Comparison of ENCODE assay signal across 8 cellular contexts in the genomic region with DNA sequence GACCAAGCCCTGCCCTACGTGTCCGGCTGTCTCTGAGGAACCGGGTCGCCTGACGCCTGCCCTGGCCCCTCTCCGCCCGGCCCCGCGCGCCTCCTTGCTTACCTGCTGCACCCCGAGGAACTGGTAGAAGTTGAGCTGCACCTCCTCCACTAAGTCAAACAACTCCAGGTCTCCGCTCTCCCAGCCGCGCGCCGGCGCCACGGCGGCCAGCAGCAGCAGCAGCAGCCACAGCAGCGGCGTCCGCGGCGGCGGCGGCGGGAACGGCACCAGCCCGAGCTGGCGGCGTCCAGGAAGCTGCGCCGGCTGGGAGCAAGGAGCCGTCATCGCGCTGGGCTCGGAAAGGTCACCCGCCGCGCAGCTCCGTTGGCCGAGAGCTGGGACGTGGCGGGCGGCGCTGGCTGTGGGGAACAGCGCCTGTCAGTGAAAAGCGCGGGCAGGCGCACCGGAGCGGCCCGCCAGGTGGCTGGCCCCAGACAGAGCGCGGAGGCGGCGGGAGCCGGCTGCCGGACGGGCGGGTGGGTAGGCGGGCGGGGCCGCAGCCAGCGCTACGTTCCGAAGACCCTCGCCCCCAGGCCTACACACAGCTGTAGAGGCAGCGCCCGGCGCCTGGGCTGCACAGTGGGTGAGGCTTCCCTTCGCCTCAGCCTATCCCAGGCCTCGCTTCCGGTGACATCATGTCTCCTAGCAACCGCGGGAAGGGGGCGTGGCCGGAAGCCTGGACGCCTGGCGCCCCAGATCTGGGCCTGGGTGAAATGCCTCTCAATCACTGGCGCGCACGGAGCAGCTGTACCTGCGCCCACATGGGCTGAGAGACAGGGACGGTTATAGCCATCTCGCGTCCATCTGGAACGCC. TPM values are rescaled to one million over a fixed set of nuclear protein-coding genes. Genes with fewer than 3 reads are reported as not detected.
A peak's percentile ranks its signal among the peaks of the same experiment; 100 is the strongest.
DNase-seq lines count a peak whose midpoint lies in the region; ATAC-seq and TF ChIP-seq lines count a peak whose summit lies in the region.

A gene with protein sequence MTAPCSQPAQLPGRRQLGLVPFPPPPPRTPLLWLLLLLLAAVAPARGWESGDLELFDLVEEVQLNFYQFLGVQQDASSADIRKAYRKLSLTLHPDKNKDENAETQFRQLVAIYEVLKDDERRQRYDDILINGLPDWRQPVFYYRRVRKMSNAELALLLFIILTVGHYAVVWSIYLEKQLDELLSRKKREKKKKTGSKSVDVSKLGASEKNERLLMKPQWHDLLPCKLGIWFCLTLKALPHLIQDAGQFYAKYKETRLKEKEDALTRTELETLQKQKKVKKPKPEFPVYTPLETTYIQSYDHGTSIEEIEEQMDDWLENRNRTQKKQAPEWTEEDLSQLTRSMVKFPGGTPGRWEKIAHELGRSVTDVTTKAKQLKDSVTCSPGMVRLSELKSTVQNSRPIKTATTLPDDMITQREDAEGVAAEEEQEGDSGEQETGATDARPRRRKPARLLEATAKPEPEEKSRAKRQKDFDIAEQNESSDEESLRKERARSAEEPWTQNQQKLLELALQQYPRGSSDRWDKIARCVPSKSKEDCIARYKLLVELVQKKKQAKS (minus strand): TSS at position 620 of the 853 bp plus-strand sequence. CDS start 296 bp downstream, at position 324.

- H3K27me3 ChIP-seq in right atrium auricular region (no peaks in the 10 kb centered on the region), uterus (no peaks in the 10 kb centered on the region)

- intact Hi-C loops in T-helper 2 cell treated with Interferon-gamma antibody and Interleukin-4, amounts not matched to agents 100 ng/mL and 5 ng/mL, for 36 hours (cut with micrococcal nuclease) = loop anchor here (1.0 to 5.0 kb wide), 13 partner anchors 19 to 1435 kb away; a partner anchor contains a TSS
- intact Hi-C loops in uterus (cut with DNase I; ENCODE audit: low total_unique reads) = no loop called here

- peak in 1 of 2 donors; percentile 44 for TF ChIP-seq CTCF in right atrium auricular region (IDR thresholded peaks at IDR 0.05)
- TF ChIP-seq CTCF in uterus (IDR thresholded peaks at IDR 0.05) = peak in 2 of 4 experiments; percentile 14 to 29

- peak; percentile 94 for ATAC-seq in GM18502 (IDR thresholded peaks at IDR 0.05; ENCODE audit: poor library complexity, unreplicated experiment)
- ATAC-seq in HG02970 (IDR thresholded peaks at IDR 0.05; ENCODE audit: low FRiP score, unreplicated experiment) = peak; percentile 95

- H3K4me3 ChIP-seq in right atrium auricular region (peak within 1 kb of the TSS; percentile 83 to 87), uterus (peak within 1 kb of the TSS; percentile 60 to 95)

- DNase-seq in NCI-H187 treated with DMSO at 0.1 percent for 48 hours (lab: John Stamatoyannopoulos, UW) = peak; percentile 72
- DNase-seq in anterior cingulate cortex (lab: John Stamatoyannopoulos, UW) = peak; percentile 72 to 98 (median 95)
- DNase-seq in right atrium auricular region (ENCODE audit: low spot score) = peak; percentile 97
- peak; percentile 82 for DNase-seq in pulmonary artery endothelial cell (ENCODE audit: low read depth, low spot score)
- peak; percentile 97 to 98 for DNase-seq in uterus

- H3K9me3 ChIP-seq in right atrium auricular region (no peaks in the 10 kb centered on the region), uterus (no peaks in the 10 kb centered on the region)

- H3K27ac ChIP-seq in right atrium auricular region = peak within 1 kb of the TSS; percentile 92 to 98
- peak within 1 kb of the TSS; percentile 83 to 98 for H3K27ac ChIP-seq in uterus

- H3K4me1 ChIP-seq in right atrium auricular region = peaks cover 0 to 28% of the 10 kb centered on the region in 2 donors
- H3K4me1 ChIP-seq in uterus = no peaks in the 10 kb centered on the region

- peak; percentile 90 to 94 for TF ChIP-seq POLR2A in uterus (IDR thresholded peaks at IDR 0.05)

- H3K36me3 ChIP-seq in right atrium auricular region (no peaks in the 10 kb centered on the region), uterus (no peaks in the 10 kb centered on the region)

RNA-seq across cellular contexts. Expression of the gene that starts here (rescaled TPM):
- total RNA-seq in T-helper 2 cell treated with Interferon-gamma antibody and Interleukin-4, amounts not matched to agents 100 ng/mL and 5 ng/mL, for 36 hours = 20.8 and 23.2 TPM in 2 replicates
- total RNA-seq in right atrium auricular region = 10 to 100 TPM; 28.9 to 56.9 TPM
- total RNA-seq in pulmonary artery endothelial cell = 28.4 and 46.5 TPM in 2 replicates
- total RNA-seq in uterus = 10 to 100 TPM; 27.4 to 59.5 (median 37.6) TPM

Comparison
In these comparisons a context has a peak if more than half of its experiments do, and no peak if none do; other contexts are left out.
1. Peak in every context shown above with its lines: DNase-seq, ATAC-seq, H3K4me3 ChIP-seq and H3K27ac ChIP-seq.